Comparison of ENCODE assay signal across 10 cellular contexts in genomic region chr1:198638441-198638840, GRCh38. TPM values are rescaled to one million over a fixed set of nuclear protein-coding genes. Genes with fewer than 3 reads are reported as not detected.
A peak's percentile ranks its signal among the peaks of the same experiment; 100 is the strongest.
DNase-seq lines count a peak whose midpoint lies in the region; ATAC-seq, FAIRE-seq and TF ChIP-seq lines count a peak whose summit lies in the region.
"Had no signal": no experiment of that assay in that cellular context is flagged by ENCODE, and none has a peak within 500 bp of the region (broad histone marks: within the 10 kb centered on the region; RNA-seq: fewer than 3 reads in every experiment).

No MANE protein-coding gene starts in this region.

- TF ChIP-seq POLR2A in Peyer's patch (IDR thresholded peaks at IDR 0.05) (no peak), testis (IDR thresholded peaks at IDR 0.05) (no peak)

- no peak overlapping the region for H3K9ac ChIP-seq in mammary epithelial cell (ENCODE audit: insufficient read depth, low read length)

- peaks cover 51% of the 10 kb centered on the region for H3K4me1 Mint-ChIP-seq in T-helper 1 cell treated with Interleukin-12 subunit alpha and Interleukin-12 subunit beta and Interleukin-4 antibody, amounts not matched to agents 30 μg/mL and 1 μg/mL, for 36 hours (ENCODE audit: low read depth)

- no peaks in the 10 kb centered on the region for H3K27me3 ChIP-seq in Peyer's patch
- no peaks in the 10 kb centered on the region for H3K27me3 ChIP-seq in small intestine (ENCODE audit: control insufficient read depth in 2 of 2, insufficient read depth in 2 of 2, low read length in 2 of 2)
- no peaks in the 10 kb centered on the region for H3K27me3 ChIP-seq in testis
- no peaks in the 10 kb centered on the region for H3K27me3 ChIP-seq in mammary epithelial cell (ENCODE audit: insufficient read depth, low read length)

- no peaks in the 10 kb centered on the region for H4K20me1 ChIP-seq in mammary epithelial cell (ENCODE audit: insufficient read depth, low read length)

- H3K4me2 ChIP-seq in mammary epithelial cell (ENCODE audit: insufficient read depth, low read depth, low read length) = no peak overlapping the region

- peak overlapping the region; percentile 95 for H3K4me3 Mint-ChIP-seq in T-helper 1 cell treated with Interleukin-12 subunit alpha and Interleukin-12 subunit beta and Interleukin-4 antibody, amounts not matched to agents 30 μg/mL and 1 μg/mL, for 36 hours

- no peaks in the 10 kb centered on the region for H3K27me3 Mint-ChIP-seq in T-helper 1 cell treated with Interleukin-12 subunit alpha and Interleukin-12 subunit beta and Interleukin-4 antibody, amounts not matched to agents 30 μg/mL and 1 μg/mL, for 36 hours (ENCODE audit: low read depth)

- H3K27ac ChIP-seq in Peyer's patch (peak overlapping the region; percentile 68 to 81 (median 74)), small intestine (ENCODE audit: low read depth in 1 of 2, low read length in 1 of 2) (peak overlapping the region; percentile 55 to 58), testis (no peak overlapping the region), mammary epithelial cell (ENCODE audit: insufficient read depth, low read depth, low read length) (no peak overlapping the region)

- dilution Hi-C loops in mammary epithelial cell (cut with HindIII; ENCODE audit: low sequenced_read_pairs) = no loop called here

- peaks cover 11% of the 10 kb centered on the region for H3K9me3 Mint-ChIP-seq in T-helper 1 cell treated with Interleukin-12 subunit alpha and Interleukin-12 subunit beta and Interleukin-4 antibody, amounts not matched to agents 30 μg/mL and 1 μg/mL, for 36 hours

- H3K36me3 Mint-ChIP-seq in T-helper 1 cell treated with Interleukin-12 subunit alpha and Interleukin-12 subunit beta and Interleukin-4 antibody, amounts not matched to agents 30 μg/mL and 1 μg/mL, for 36 hours (ENCODE audit: low read depth) = peaks cover 38% of the 10 kb centered on the region

- H3K4me3 ChIP-seq in Peyer's patch = peak overlapping the region in 2 of 4 donors; percentile 40 to 41
- no peak overlapping the region for H3K4me3 ChIP-seq in small intestine (ENCODE audit: low read depth in 1 of 2, low read length in 2 of 2)
- H3K4me3 ChIP-seq in testis = no peak overlapping the region
- no peak overlapping the region for H3K4me3 ChIP-seq in mammary epithelial cell (replicated peaks in 1 of 3; ENCODE audit: insufficient read depth in 1 of 3, low read depth in 2 of 3, low read length in 3 of 3)

- DNase-seq in T-helper 1 cell (no peak), Peyer's patch (no peak), small intestine (no peak), NCI-H1105 (lab: John Stamatoyannopoulos, UW) (no peak), testis (no peak), mammary epithelial cell (no peak)
- DNase-seq: stimulated activated CD4-positive, alpha-beta T cell treated with anti-CD3 and anti-CD28 coated beads, Interleukin-4, amount 100 ng/mL, for 1 hour had no signal

- peak; percentile 10 for ATAC-seq in HG02610 (IDR thresholded peaks at IDR 0.05; ENCODE audit: unreplicated experiment)

- H2AFZ ChIP-seq in mammary epithelial cell (ENCODE audit: low read depth, low read length) = no peak overlapping the region

- H3K27ac Mint-ChIP-seq in T-helper 1 cell treated with Interleukin-12 subunit alpha and Interleukin-12 subunit beta and Interleukin-4 antibody, amounts not matched to agents 30 μg/mL and 1 μg/mL, for 36 hours = peak overlapping the region; percentile 96

- H3K79me2 ChIP-seq in mammary epithelial cell (ENCODE audit: insufficient read depth, low read length) = no peaks in the 10 kb centered on the region

- WGBS in small intestine, 3 donors = 26 to 32% (median 29%) methylated on average over 1 of the region's 1 CpG
- 45 to 52% methylated on average over 1 of the region's 1 CpG for WGBS in testis, 2 donors
- 90% methylated on average over 1 of the region's 1 CpG for WGBS in mammary epithelial cell (ENCODE audit: low coverage, missing lambda C conversion rate)

- CTCF ChIA-PET in mammary epithelial cell (lab: Charles Lee; ENCODE audit: low non-redundant PET) = no interaction called here

- H3K36me3 ChIP-seq in Peyer's patch = no peaks in the 10 kb centered on the region
- H3K36me3 ChIP-seq in small intestine (ENCODE audit: control insufficient read depth in 2 of 2, insufficient read depth in 2 of 2, low read length in 2 of 2) = no peaks in the 10 kb centered on the region
- no peaks in the 10 kb centered on the region for H3K36me3 ChIP-seq in testis (ENCODE audit: low read depth, missing control alignments)
- no peaks in the 10 kb centered on the region for H3K36me3 ChIP-seq in mammary epithelial cell (ENCODE audit: insufficient read depth, low read length)

- TF ChIP-seq CTCF in Peyer's patch (IDR thresholded peaks at IDR 0.05) (no peak), testis (IDR thresholded peaks at IDR 0.05) (no peak), mammary epithelial cell (conservative IDR thresholded peaks at IDR 0.05 in 1 of 2, IDR thresholded peaks at IDR 0.05 in 1 of 2; ENCODE audit: extremely low read depth in 1 of 2, insufficient read depth in 1 of 2, low read depth in 1 of 2, low read length in 2 of 2) (no peak)

- intact Hi-C loops in testis (cut with DNase I; ENCODE audit: low total_unique reads) = no loop called here
- intact Hi-C loops in mammary epithelial cell (cut with micrococcal nuclease) = no loop called here

- no peaks in the 10 kb centered on the region for H3K9me3 ChIP-seq in Peyer's patch
- no peaks in the 10 kb centered on the region for H3K9me3 ChIP-seq in small intestine (ENCODE audit: control insufficient read depth, low read depth)
- no peaks in the 10 kb centered on the region for H3K9me3 ChIP-seq in testis
- no peaks in the 10 kb centered on the region for H3K9me3 ChIP-seq in mammary epithelial cell (replicated peaks; ENCODE audit: insufficient read depth, low read length)

- peak; percentile 39 for FAIRE-seq in small intestine (lab: Jason Lieb, UNC)
- FAIRE-seq: A204.1 had no signal

- BruUV-seq in mammary epithelial cell (replicated peaks; lab: Mats Ljungman, UMichigan) = no TSS peak

- in situ Hi-C loops in mammary epithelial cell (cut with MboI; ENCODE audit: low sequenced_read_pairs in 2 of 2) = no loop called here

- H3K4me1 ChIP-seq in Peyer's patch (peaks cover 0 to 3% (median 0%) of the 10 kb centered on the region in 4 donors), small intestine (ENCODE audit: control insufficient read depth in 2 of 2, insufficient read depth in 1 of 2, low read depth in 1 of 2, low read length in 1 of 2) (no peaks in the 10 kb centered on the region), testis (peaks cover 4% of the 10 kb centered on the region), mammary epithelial cell (ENCODE audit: insufficient read depth, low read length) (no peaks in the 10 kb centered on the region)

RNA-seq across cellular contexts. Expression of gene PTPRC, which starts 0.4 kb away (rescaled TPM):
- total RNA-seq in Peyer's patch (100 to 1,000 TPM in 1 of 4 donors, 10 to 100 TPM in 3; 13.3 to 127 (median 22.1) TPM), testis (1 to 10 TPM; 5.1 to 9.7 TPM), mammary epithelial cell (under 1 TPM in 1 of 2 donors, not detected in 1; under 0.01 TPM)
- polyA plus RNA-seq in small intestine (1 to 10 TPM; 1.6 to 6.8 (median 3.8) TPM), testis (ENCODE audit: insufficient read depth, low read depth, low replicate concordance) (10.8 TPM), mammary epithelial cell (not detected)
- polyA minus RNA-seq in mammary epithelial cell = not detected

Comparison
In these comparisons a context has a peak if more than half of its experiments do, and no peak if none do; other contexts are left out.
1. H3K27ac ChIP-seq: peak in Peyer's patch (4 of 4) and small intestine (2 of 2); none in testis (0 of 2) and mammary epithelial cell (single experiment).
2. RNA of gene PTPRC, which starts 0.4 kb away (total RNA-seq): 13.3 to 127 TPM in Peyer's patch and 5.1 to 9.7 TPM in testis; under 0.01 TPM in mammary epithelial cell; every median in the first group is over 4 times any median in the second.